24 cellular contexts compared by ENCODE assay signal in genomic region chr7:18671176-18671575, GRCh38.
"Had no signal": no experiment of that assay in that cellular context is flagged by ENCODE, and none has a peak within 500 bp of the region (broad histone marks: within the 10 kb centered on the region; RNA-seq: fewer than 3 reads in every experiment).

No MANE protein-coding gene starts in this region.

- H3K4me1 Mint-ChIP-seq: stimulated activated naive CD8-positive, alpha-beta T cell treated with anti-CD3 and anti-CD28 coated beads, Interleukin-15, amount 100 ng/mL, for 72 hours had no signal

- H2AFZ ChIP-seq: hepatocyte had no signal

- H3K4me3 Mint-ChIP-seq: effector memory CD8-positive, alpha-beta T cell; naive thymus-derived CD8-positive, alpha-beta T cell; nephron progenitor cell; stimulated activated naive CD8-positive, alpha-beta T cell treated with anti-CD3 and anti-CD28 coated beads, Interleukin-15, amount 100 ng/mL, for 72 hours had no signal

- H3K4me2 ChIP-seq: hepatocyte, smooth muscle cell had no signal

- H3K4me1 ChIP-seq: gastrocnemius medialis, prostate gland, thyroid gland, vagina had no signal

- H3K27ac ChIP-seq: gastrocnemius medialis, hepatocyte, left lung, prostate gland, right atrium auricular region, thyroid gland, vagina had no signal

- H3K4me3 ChIP-seq: gastrocnemius medialis, hepatocyte, left lung, prostate gland, right atrium auricular region, smooth muscle cell, thyroid gland, vagina had no signal

- H3K27ac Mint-ChIP-seq: effector memory CD8-positive, alpha-beta T cell; naive thymus-derived CD8-positive, alpha-beta T cell; nephron progenitor cell; stimulated activated naive CD8-positive, alpha-beta T cell treated with anti-CD3 and anti-CD28 coated beads, Interleukin-15, amount 100 ng/mL, for 72 hours had no signal

- DNase-seq: cortex of kidney; effector memory CD8-positive, alpha-beta T cell; gastrocnemius medialis; head of caudate nucleus; left cardiac atrium; left lung; naive thymus-derived CD8-positive, alpha-beta T cell; nephron progenitor cell; nucleus accumbens; stimulated activated CD4-positive, alpha-beta T cell treated with anti-CD3 and anti-CD28 coated beads, Interleukin-12 subunit alpha, Interleukin-12 subunit beta, amount 100 ng/mL, for 4 hours; stimulated activated CD4-positive, alpha-beta T cell treated with anti-CD3 and anti-CD28 coated beads, Interleukin-1b, Interleukin-23, amount 100 ng/mL, for 48 hours; stimulated activated CD4-positive, alpha-beta T cell treated with anti-CD3 and anti-CD28 coated beads, Interleukin-4, amount 100 ng/mL, for 1 hour; stimulated activated CD8-positive, alpha-beta memory T cell treated with anti-CD3 and anti-CD28 coated beads, Interleukin-4, amount 100 ng/mL, for 48 hours; stimulated activated naive CD4-positive, alpha-beta T cell; stimulated activated naive CD8-positive, alpha-beta T cell treated with anti-CD3 and anti-CD28 coated beads, Interleukin-15, amount 100 ng/mL, for 72 hours; thyroid gland; trophoblast cell had no signal

- H3K27me3 ChIP-seq: gastrocnemius medialis, hepatocyte, left lung, right atrium auricular region, thyroid gland, vagina had no signal

- H3K27me3 Mint-ChIP-seq: effector memory CD8-positive, alpha-beta T cell; stimulated activated naive CD8-positive, alpha-beta T cell treated with anti-CD3 and anti-CD28 coated beads, Interleukin-15, amount 100 ng/mL, for 72 hours had no signal

- H3K36me3 Mint-ChIP-seq: naive thymus-derived CD8-positive, alpha-beta T cell had no signal

- H3K36me3 ChIP-seq: gastrocnemius medialis, left lung, prostate gland, right atrium auricular region, thyroid gland, vagina had no signal

- H3K79me2 ChIP-seq: hepatocyte had no signal

- ATAC-seq: effector memory CD8-positive, alpha-beta T cell; gastrocnemius medialis; left cardiac atrium; left lung; naive thymus-derived CD8-positive, alpha-beta T cell; sciatic nerve; stimulated activated naive CD8-positive, alpha-beta T cell treated with anti-CD3 and anti-CD28 coated beads, Interleukin-15, amount 100 ng/mL, for 72 hours had no signal

- H3K9me3 ChIP-seq: gastrocnemius medialis, left lung, prostate gland, right atrium auricular region, thyroid gland, vagina had no signal

- H3K9me3 Mint-ChIP-seq: effector memory CD8-positive, alpha-beta T cell; nephron progenitor cell; stimulated activated naive CD8-positive, alpha-beta T cell treated with anti-CD3 and anti-CD28 coated beads, Interleukin-15, amount 100 ng/mL, for 72 hours had no signal

- FAIRE-seq: endometrium had no signal
